ENCODE assay signal across 19 cellular contexts in genomic region chr5:7186818-7187217, GRCh38.
A peak's percentile ranks its signal among the peaks of the same experiment; 100 is the strongest.
DNase-seq lines count a peak whose midpoint lies in the region; TF ChIP-seq lines count a peak whose summit lies in the region.
"Had no signal": no experiment of that assay in that cellular context is flagged by ENCODE, and none has a peak within 500 bp of the region (broad histone marks: within the 10 kb centered on the region; RNA-seq: fewer than 3 reads in every experiment).

No MANE protein-coding gene starts in this region.

- no peak overlapping the region for H3K27ac ChIP-seq in mesendoderm (ENCODE audit: low read depth, low read length)
- H3K27ac ChIP-seq: 22Rv1, BLaER1, C4-2B had no signal

- H3K79me1 ChIP-seq in mesendoderm (ENCODE audit: low read length): no peaks in the 10 kb centered on the region

- H3K27me3 ChIP-seq in mesendoderm (ENCODE audit: insufficient read depth, low read length, poor library complexity): no peaks in the 10 kb centered on the region
- H3K27me3 ChIP-seq: BLaER1 had no signal

- no peak overlapping the region for H3K56ac ChIP-seq in mesendoderm (ENCODE audit: low read length)

- H3K23ac ChIP-seq in mesendoderm (ENCODE audit: low read length): no peak overlapping the region

- TF ChIP-seq CTCF in epithelial cell of esophagus (IDR thresholded peaks at IDR 0.05; ENCODE audit: insufficient read depth, low read depth, low read length, missing control alignments): no peak

- H2BK5ac ChIP-seq in mesendoderm (ENCODE audit: low read length): no peak overlapping the region

- H3K4me2 ChIP-seq in mesendoderm (ENCODE audit: low read length): no peak overlapping the region
- H3K4me2 ChIP-seq: BLaER1 had no signal

- H3K4me1 ChIP-seq in mesendoderm (ENCODE audit: control insufficient read depth, low read depth, low read length): no peaks in the 10 kb centered on the region
- H3K4me1 ChIP-seq: BLaER1, Caco-2, HAP-1 had no signal

- H3K4ac ChIP-seq in mesendoderm (ENCODE audit: low read depth, low read length): no peak overlapping the region

- no peak overlapping the region for H2BK15ac ChIP-seq in mesendoderm (replicated peaks; ENCODE audit: low read depth)

- H4K5ac ChIP-seq in mesendoderm (ENCODE audit: low read length): no peak overlapping the region

- DNase-seq in DMS153 (lab: John Stamatoyannopoulos, UW) (peak; percentile 41), DMS153 treated with DMSO at 0.1 percent for 48 hours (lab: John Stamatoyannopoulos, UW; ENCODE audit: unreplicated experiment) (no peak), epithelial cell of esophagus (ENCODE audit: low read depth) (peak; percentile 39), left kidney (ENCODE audit: low read depth, low spot score) (peak; percentile 41), MV-4-11 (lab: John Stamatoyannopoulos, UW) (no peak), NCI-H748 (lab: John Stamatoyannopoulos, UW; ENCODE audit: unreplicated experiment) (no peak), mesendoderm (no peak)
- DNase-seq: Caco-2; CD4-positive, CD25-positive, alpha-beta regulatory T cell; CD8-positive, alpha-beta T cell; DMS53; DMS79 treated with DMSO at 0.1 percent for 48 hours; GF-D8; GOT3; HFFc6 had no signal

- H3K9ac ChIP-seq in mesendoderm (ENCODE audit: low read length): no peak overlapping the region
- H3K9ac ChIP-seq: BLaER1 had no signal

- H2AK5ac ChIP-seq in mesendoderm (ENCODE audit: low read length): no peak overlapping the region

- H3K4me3 ChIP-seq in epithelial cell of esophagus (ENCODE audit: low read length): no peak overlapping the region
- H3K4me3 ChIP-seq in mesendoderm (ENCODE audit: low read length): no peak overlapping the region
- H3K4me3 ChIP-seq: BLaER1, HAP-1 had no signal

- WGBS in mesendoderm (ENCODE audit: extremely low coverage, insufficient coverage, low lambda C conversion rate): no CpG with 5 or more reads among the region's 3 CpGs

- no peak overlapping the region for H2BK120ac ChIP-seq in mesendoderm (ENCODE audit: low read depth, low read length)

- no peaks in the 10 kb centered on the region for H3K36me3 ChIP-seq in mesendoderm (ENCODE audit: control insufficient read depth, insufficient read depth, low read length)
- H3K36me3 ChIP-seq: BLaER1, HAP-1 had no signal

- no peaks in the 10 kb centered on the region for H3K79me2 ChIP-seq in mesendoderm (ENCODE audit: control insufficient read depth, insufficient read depth, low read length)

- no peak overlapping the region for H3K18ac ChIP-seq in mesendoderm (ENCODE audit: low read length)

- no peak overlapping the region for H4K8ac ChIP-seq in mesendoderm (ENCODE audit: low read depth, low read length)

Comparison
In these comparisons a context has a peak if more than half of its experiments do, and no peak if none do; other contexts are left out.
1. DNase-seq: peak in DMS153 (single experiment), epithelial cell of esophagus (single experiment) and left kidney (single experiment); none in DMS153 treated with DMSO at 0.1 percent for 48 hours (single experiment), MV-4-11 (single experiment), NCI-H748 (single experiment) and mesendoderm (single experiment).